ENCODE assay signal across 1 cellular context in the genomic region with DNA sequence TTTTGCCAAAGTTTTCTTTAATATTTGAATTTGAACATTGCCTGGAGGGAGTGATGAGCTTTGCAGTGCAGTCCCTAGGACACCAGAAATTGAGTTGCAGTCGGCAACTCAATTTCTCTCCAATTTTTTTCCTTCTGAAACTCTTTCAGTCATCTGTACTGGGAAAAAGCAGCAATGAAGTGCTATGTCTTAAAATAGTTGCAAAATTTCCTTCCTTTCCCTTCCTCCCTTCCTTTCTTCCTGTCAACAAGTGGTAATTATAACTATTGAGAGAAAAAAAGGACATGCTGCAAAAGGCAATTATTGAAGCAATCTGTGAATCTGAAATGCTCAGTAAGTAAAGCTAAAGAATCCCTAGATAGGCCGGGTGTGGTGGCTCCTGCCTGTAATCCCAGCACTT.
TF ChIP-seq lines count a peak whose summit lies in the region.

No MANE protein-coding gene starts in this region.

TF ChIP-seq in endothelial cell of umbilical vein, 7 proteins besides CTCF, POLR2A, EP300 and RAD21:
- TF ChIP-seq JUN (IDR thresholded peaks at IDR 0.05; ENCODE audit: borderline replicate concordance, insufficient read depth, insufficient read length, low read depth) (no peak), FOS (IDR thresholded peaks at IDR 0.05; ENCODE audit: borderline replicate concordance, insufficient read depth, low read length) (no peak), EZH2 (IDR thresholded peaks at IDR 0.05; ENCODE audit: borderline replicate concordance, low read depth, low read length, severe bottlenecking) (no peak), MYC (IDR thresholded peaks at IDR 0.05; ENCODE audit: low read depth, low read length) (no peak), POLR2AphosphoS5 (IDR thresholded peaks at IDR 0.05; ENCODE audit: insufficient read depth, low read depth, low read length) (no peak), GATA2 (IDR thresholded peaks at IDR 0.05; ENCODE audit: insufficient read depth, insufficient read length, low read depth, low read length) (no peak)
- TF ChIP-seq, protein P1, sequence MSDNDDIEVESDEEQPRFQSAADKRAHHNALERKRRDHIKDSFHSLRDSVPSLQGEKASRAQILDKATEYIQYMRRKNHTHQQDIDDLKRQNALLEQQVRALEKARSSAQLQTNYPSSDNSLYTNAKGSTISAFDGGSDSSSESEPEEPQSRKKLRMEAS (IDR thresholded peaks at IDR 0.05; ENCODE audit: insufficient read depth, insufficient read length): no peak
